ENCODE assay signal across 9 cellular contexts in the genomic region with DNA sequence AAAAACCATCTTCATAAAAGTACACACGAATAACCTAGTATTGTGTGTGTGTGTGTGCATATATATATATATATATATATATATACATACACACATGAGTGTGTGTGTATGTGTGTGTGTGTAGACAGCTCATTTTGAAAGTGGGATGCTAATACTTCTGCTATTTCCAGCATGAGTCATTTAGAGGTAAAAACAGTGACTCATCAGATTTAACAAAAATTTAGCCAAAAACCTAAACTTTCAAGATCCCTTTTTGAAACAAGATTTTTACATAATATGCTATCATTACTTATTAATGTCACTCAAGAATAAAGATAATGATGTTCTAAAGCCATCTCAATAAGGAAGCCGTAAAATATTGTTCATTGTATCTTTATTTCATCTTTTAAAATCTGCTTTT. TPM values are rescaled to one million over a fixed set of nuclear protein-coding genes. Genes with fewer than 3 reads are reported as not detected.
A peak's percentile ranks its signal among the peaks of the same experiment; 100 is the strongest.
DNase-seq lines count a peak whose midpoint lies in the region; ATAC-seq, FAIRE-seq and TF ChIP-seq lines count a peak whose summit lies in the region.
"Had no signal": no experiment of that assay in that cellular context is flagged by ENCODE, and none has a peak within 500 bp of the region (broad histone marks: within the 10 kb centered on the region; RNA-seq: fewer than 3 reads in every experiment).

No MANE protein-coding gene starts in this region.

- H3K27ac Mint-ChIP-seq in T-cell (no peak overlapping the region), glutamatergic neuron (ENCODE audit: unreplicated experiment) (no peak overlapping the region)

- TF ChIP-seq CTCF in GM10266 (IDR thresholded peaks at IDR 0.05; ENCODE audit: control insufficient read depth, insufficient read depth, low read depth, missing control alignments) (no peak), glutamatergic neuron (IDR thresholded peaks at IDR 0.05; ENCODE audit: partially characterized antibody, unreplicated experiment) (no peak), D721Med (IDR thresholded peaks at IDR 0.05; ENCODE audit: insufficient read depth, missing control alignments) (no peak)

- H3K27me3 Mint-ChIP-seq in T-cell (no peaks in the 10 kb centered on the region), glutamatergic neuron (ENCODE audit: unreplicated experiment) (no peaks in the 10 kb centered on the region)

- FAIRE-seq in D721Med (lab: Jason Lieb, UNC): no peak

- DNase-seq in GM10266 (ENCODE audit: extremely low spot score): peak; percentile 5
- peak; percentile 14 to 71 for DNase-seq in dermis microvascular lymphatic vessel endothelial cell (ENCODE audit: low read depth in 2 of 2)
- no peak for DNase-seq in stimulated activated CD8-positive, alpha-beta memory T cell treated with anti-CD3 and anti-CD28 coated beads, Interleukin-4, amount 100 ng/mL, for 48 hours
- DNase-seq in T-cell: no peak
- DNase-seq in glutamatergic neuron: no peak
- DNase-seq in D721Med (ENCODE audit: insufficient read length, low spot score): no peak
- DNase-seq: NCI-H2171 treated with DMSO at 0.1 percent for 48 hours had no signal

- H3K4me3 Mint-ChIP-seq in T-cell (no peak overlapping the region), glutamatergic neuron (ENCODE audit: unreplicated experiment) (no peak overlapping the region)

- POLR2A ChIA-PET in T-cell (lab: Charles Lee): no interaction called here

- H3K4me1 Mint-ChIP-seq in T-cell (peaks cover 5 to 7% (median 6%) of the 10 kb centered on the region in 3 donors), glutamatergic neuron (ENCODE audit: low read depth, unreplicated experiment) (no peaks in the 10 kb centered on the region)

- H3K36me3 Mint-ChIP-seq in T-cell (no peaks in the 10 kb centered on the region), glutamatergic neuron (ENCODE audit: unreplicated experiment) (peaks cover 10% of the 10 kb centered on the region)

- peaks cover 0 to 7% (median 3%) of the 10 kb centered on the region in 3 donors for H3K9me3 Mint-ChIP-seq in T-cell
- peaks cover 5% of the 10 kb centered on the region for H3K9me3 Mint-ChIP-seq in glutamatergic neuron (ENCODE audit: unreplicated experiment)

- ATAC-seq in GM21619 (IDR thresholded peaks at IDR 0.05; ENCODE audit: unreplicated experiment): peak; percentile 50
- ATAC-seq in HG03520 (IDR thresholded peaks at IDR 0.05; ENCODE audit: unreplicated experiment): peak; percentile 55
- ATAC-seq in T-cell (replicated peaks in 1 of 4): no peak

- CTCF ChIA-PET in T-cell (lab: Charles Lee): no interaction called here

RNA-seq across cellular contexts. Expression of a gene that starts 35.6 kb away (rescaled TPM):
- total RNA-seq in dermis microvascular lymphatic vessel endothelial cell: 121 and 125 TPM in 2 replicates
- total RNA-seq in T-cell: under 1 TPM in 1 of 5 donors, not detected in 4; 0.16 TPM
- total RNA-seq in glutamatergic neuron (ENCODE audit: unreplicated experiment): not detected

Comparison
In these comparisons a context has a peak if more than half of its experiments do, and no peak if none do; other contexts are left out.
1. DNase-seq: peak in GM10266 (single experiment) and dermis microvascular lymphatic vessel endothelial cell (2 of 2); none in stimulated activated CD8-positive, alpha-beta memory T cell treated with anti-CD3 and anti-CD28 coated beads, Interleukin-4, amount 100 ng/mL, for 48 hours (single experiment), T-cell (0 of 34), glutamatergic neuron (single experiment) and D721Med (single experiment).
2. ATAC-seq: peak in GM21619 (single experiment) and HG03520 (single experiment); none in T-cell (0 of 4).
3. RNA of a gene that starts 35.6 kb away (total RNA-seq): 121 to 125 TPM in dermis microvascular lymphatic vessel endothelial cell; 0.16 TPM in T-cell and not detected in glutamatergic neuron (single experiment); every median in the first group is over 100 times any median in the second.